ENCODE assay signal across 14 cellular contexts in genomic region chr4:86942185-86942666, GRCh38. TPM values are rescaled to one million over a fixed set of nuclear protein-coding genes. Genes with fewer than 3 reads are reported as not detected.
DNase-seq lines count a peak whose midpoint lies in the region; ATAC-seq, FAIRE-seq and TF ChIP-seq lines count a peak whose summit lies in the region.
"Had no signal": no experiment of that assay in that cellular context is flagged by ENCODE, and none has a peak within 500 bp of the region (broad histone marks: within the 10 kb centered on the region; RNA-seq: fewer than 3 reads in every experiment).

No MANE protein-coding gene starts in this region.

- in situ Hi-C loops in IMR-90 (cut with MboI; ENCODE audit: low sequenced_read_pairs), result loop anchor here (5.0 kb wide), 1 partner anchor 65 kb away; no protein-coding TSS in a partner anchor

- H3K4me3 ChIP-seq in IMR-90 (ENCODE audit: insufficient read depth, low read depth, low read length) (no peak overlapping the region), astrocyte (ENCODE audit: insufficient read depth, low read depth, low read length) (no peak overlapping the region), liver (ENCODE audit: low read depth in 1 of 3, low read length in 3 of 3) (no peak overlapping the region)

- H2BK5ac ChIP-seq in IMR-90 (ENCODE audit: low read depth, low read length, poor library complexity, severe bottlenecking), result no peak overlapping the region

- no peak overlapping the region for H2AK5ac ChIP-seq in IMR-90 (ENCODE audit: low read depth, low read length)

- H2BK15ac ChIP-seq in IMR-90 (ENCODE audit: low read depth, low read length), result peak overlapping the region; percentile 27; the same call in 1 of the 3 replicates

- TF ChIP-seq RAD21 in IMR-90 (IDR thresholded peaks at IDR 0.05; ENCODE audit: low read length) (no peak), liver (IDR thresholded peaks at IDR 0.05) (no peak)

- WGBS in IMR-90 (ENCODE audit: extremely low coverage in 2 of 2, insufficient read length in 1 of 2), 2 experiments, result no CpG with 5 or more reads among the region's 1 CpG
- 40% methylated on average over 1 of the region's 1 CpG for WGBS in liver

- H3K9me3 Mint-ChIP-seq in astrocyte (ENCODE audit: unreplicated experiment), result no peaks in the 10 kb centered on the region
- H3K9me3 Mint-ChIP-seq in progenitor cell of endocrine pancreas (ENCODE audit: low read depth), result no peaks in the 10 kb centered on the region
- H3K9me3 Mint-ChIP-seq: stimulated activated naive CD8-positive, alpha-beta T cell treated with anti-CD3 and anti-CD28 coated beads, Interleukin-15, Interleukin-2, amounts not matched to agents 100 ng/mL and 50 ng/mL, for 24 hours had no signal

- POLR2A ChIA-PET in IMR-90 (lab: Charles Lee; ENCODE audit: unreplicated experiment), result no interaction called here

- dilution Hi-C loops in IMR-90 (cut with HindIII; ENCODE audit: low sequenced_read_pairs, unreplicated experiment), result no loop called here

- peak overlapping the region; percentile 73; the same call in 1 of the 2 replicates for H3K18ac ChIP-seq in IMR-90 (ENCODE audit: low read depth, low read length)

- H3K27me3 ChIP-seq in IMR-90 (ENCODE audit: control insufficient read depth, insufficient read depth, low read length) (no peaks in the 10 kb centered on the region), astrocyte (ENCODE audit: insufficient read depth, low read length) (no peaks in the 10 kb centered on the region), liver (ENCODE audit: control insufficient read depth in 4 of 4, insufficient read depth in 4 of 4, low read length in 3 of 4) (no peaks in the 10 kb centered on the region)
- H3K27me3 ChIP-seq: BE2C had no signal

- H3K9ac ChIP-seq in IMR-90 (ENCODE audit: low read depth, low read length) (no peak overlapping the region), astrocyte (ENCODE audit: low read length) (no peak overlapping the region), liver (ENCODE audit: low read depth in 1 of 2, low read length in 2 of 2) (peak overlapping the region in 1 of 2 donors; percentile 27)

- H4K8ac ChIP-seq in IMR-90 (ENCODE audit: low read depth in 2 of 2, low read length in 2 of 2), result peak overlapping the region in 1 of 2 experiments; percentile 52; a peak in 1 of 4 replicates

- H3K14ac ChIP-seq in IMR-90 (replicated peaks; ENCODE audit: low read depth, low read length), result 0 out of 2 replicates have a peak overlapping the region, but pooled peaks have one; percentile 43

- H3K36me3 Mint-ChIP-seq in astrocyte (ENCODE audit: low read depth, unreplicated experiment), result no peaks in the 10 kb centered on the region
- no peaks in the 10 kb centered on the region for H3K36me3 Mint-ChIP-seq in progenitor cell of endocrine pancreas (ENCODE audit: insufficient read depth)

- H3K23ac ChIP-seq in IMR-90 (ENCODE audit: low read depth, low read length), result no peak overlapping the region

- H4K91ac ChIP-seq in IMR-90 (ENCODE audit: insufficient read depth, low read depth, low read length), result no peak overlapping the region; the same call in 1 of the 2 replicates

- H3K36me3 ChIP-seq in IMR-90 (ENCODE audit: control insufficient read depth, insufficient read depth, low read length) (no peaks in the 10 kb centered on the region), astrocyte (ENCODE audit: insufficient read depth, low read length) (no peaks in the 10 kb centered on the region), liver (ENCODE audit: control insufficient read depth in 4 of 4, insufficient read depth in 3 of 4, low read depth in 1 of 4, low read length in 3 of 4) (no peaks in the 10 kb centered on the region)
- H3K36me3 ChIP-seq: BE2C had no signal

- no peak overlapping the region for H3K56ac ChIP-seq in IMR-90 (ENCODE audit: extremely low read depth, insufficient read depth, low read length)

- H3K27me3 Mint-ChIP-seq in astrocyte (ENCODE audit: low read depth, unreplicated experiment), result no peaks in the 10 kb centered on the region
- H3K27me3 Mint-ChIP-seq in progenitor cell of endocrine pancreas, result no peaks in the 10 kb centered on the region
- H3K27me3 Mint-ChIP-seq: stimulated activated naive CD8-positive, alpha-beta T cell treated with anti-CD3 and anti-CD28 coated beads, Interleukin-15, Interleukin-2, amounts not matched to agents 100 ng/mL and 50 ng/mL, for 24 hours had no signal

- H4K20me1 ChIP-seq in IMR-90 (ENCODE audit: insufficient read depth, low read length) (peaks cover 18% of the 10 kb centered on the region; the same call in 1 of the 2 replicates), astrocyte (ENCODE audit: insufficient read depth, low read length) (peaks cover 20% of the 10 kb centered on the region)

- H3K27ac ChIP-seq in IMR-90 (ENCODE audit: insufficient read depth, low read length) (no peak overlapping the region), astrocyte (ENCODE audit: low read depth, low read length) (no peak overlapping the region), liver (ENCODE audit: low read depth in 1 of 2, low read length in 2 of 2) (peak overlapping the region; percentile 49 to 63)

- CTCF ChIA-PET in IMR-90 (lab: Yijun Ruan, JAX), result interaction anchor here (0.9 kb wide), 1 partner anchor 20 kb away, joined by 4 read pairs; no protein-coding TSS in a partner anchor

- 0 out of 2 replicates have a peak overlapping the region, but pooled peaks have one; percentile 15 for H2BK20ac ChIP-seq in IMR-90 (ENCODE audit: low read depth, low read length)

- no peak overlapping the region for H2BK120ac ChIP-seq in IMR-90 (ENCODE audit: low read depth, low read length)

- H3K4me1 ChIP-seq in IMR-90 (ENCODE audit: control insufficient read depth, insufficient read depth, low read length) (peaks cover 26% of the 10 kb centered on the region), astrocyte (ENCODE audit: insufficient read depth, low read length) (peaks cover 14% of the 10 kb centered on the region), liver (ENCODE audit: control insufficient read depth in 4 of 4, insufficient read depth in 4 of 4, low read length in 3 of 4) (peaks cover 9 to 29% (median 25%) of the 10 kb centered on the region in 4 donors)

- peaks cover 23 to 82% of the 10 kb centered on the region in 2 experiments for H3K79me1 ChIP-seq in IMR-90 (ENCODE audit: low read depth in 1 of 2, low read length in 2 of 2)

- ATAC-seq in IMR-90 (ENCODE audit: low read depth), result peak; percentile 63
- ATAC-seq in GM19328 (IDR thresholded peaks at IDR 0.05; ENCODE audit: unreplicated experiment), result no peak

- H3K79me2 ChIP-seq in astrocyte (ENCODE audit: insufficient read depth, low read length), result peaks cover 8% of the 10 kb centered on the region

- H3K9me3 ChIP-seq in IMR-90 (ENCODE audit: control insufficient read depth, insufficient read depth, low read length), result no peaks in the 10 kb centered on the region
- H3K9me3 ChIP-seq in astrocyte (ENCODE audit: insufficient read depth, low read depth, low read length), result no peaks in the 10 kb centered on the region
- no peaks in the 10 kb centered on the region for H3K9me3 ChIP-seq in liver (ENCODE audit: control insufficient read depth in 4 of 4, low read length in 3 of 4)
- H3K9me3 ChIP-seq: BE2C had no signal

- H3K4me1 Mint-ChIP-seq in astrocyte (ENCODE audit: low read depth, unreplicated experiment), result peaks cover 27% of the 10 kb centered on the region
- peaks cover 29% of the 10 kb centered on the region for H3K4me1 Mint-ChIP-seq in progenitor cell of endocrine pancreas (ENCODE audit: low read depth)

- peak overlapping the region; percentile 42; the same call in 1 of the 2 replicates for H3K4ac ChIP-seq in IMR-90 (ENCODE audit: low read depth, low read length)

- H3K27ac Mint-ChIP-seq in astrocyte (ENCODE audit: unreplicated experiment) (no peak overlapping the region), progenitor cell of endocrine pancreas (no peak overlapping the region)

- DNase-seq in COLO829 (ENCODE audit: low spot score) (peak; percentile 67), IMR-90 (peak; percentile 85), astrocyte (ENCODE audit: low read depth) (peak; percentile 57), glomerular visceral epithelial cell (ENCODE audit: extremely low spot score) (no peak), progenitor cell of endocrine pancreas (ENCODE audit: low spot score, unreplicated experiment) (no peak)
- DNase-seq in stimulated activated CD4-positive, alpha-beta T cell treated with anti-CD3 and anti-CD28 coated beads, Interleukin-4, amount 100 ng/mL, for 1 hour, result no peak
- DNase-seq: activated T-cell treated with anti-CD3 and anti-CD28 coated beads for 4 hours; BE2C; midbrain; Right ventricle myocardium superior; stimulated activated CD4-positive, alpha-beta T cell treated with anti-CD3 and anti-CD28 coated beads, Interleukin-2, amount 100 ng/mL, for 24 hours had no signal

- H2AFZ ChIP-seq in IMR-90 (replicated peaks; ENCODE audit: low read length, poor library complexity) (no peak overlapping the region), astrocyte (ENCODE audit: low read depth, low read length) (no peak overlapping the region)

- BruUV-seq in IMR-90 (replicated peaks; lab: Mats Ljungman, UMichigan), result no TSS peak

- no peak overlapping the region; the same call in 1 of the 2 replicates for H4K5ac ChIP-seq in IMR-90 (ENCODE audit: low read depth, low read length)

- no peak overlapping the region for H2AK9ac ChIP-seq in IMR-90 (replicated peaks; ENCODE audit: low read depth, low read length, poor library complexity)

- TF ChIP-seq CTCF in IMR-90 (conservative IDR thresholded peaks at IDR 0.05; ENCODE audit: low read depth, low read length), result no peak
- no peak for TF ChIP-seq CTCF in astrocyte (IDR thresholded peaks at IDR 0.05; ENCODE audit: insufficient read depth, low read depth, low read length)
- TF ChIP-seq CTCF in liver (IDR thresholded peaks at IDR 0.05; ENCODE audit: low read depth, low read length, missing input control), result no peak
- no peak for TF ChIP-seq CTCF in progenitor cell of endocrine pancreas (IDR thresholded peaks at IDR 0.05; ENCODE audit: unreplicated experiment)

- intact Hi-C loops in IMR-90 (cut with micrococcal nuclease), result loop anchor here (5.0 kb wide), 1 partner anchor 175 kb away; no protein-coding TSS in a partner anchor

- H3K4me2 ChIP-seq in IMR-90 (ENCODE audit: low read depth, low read length) (peak overlapping the region; percentile 62; the same call in 1 of the 2 replicates), astrocyte (ENCODE audit: low read length) (peak overlapping the region; percentile 5)

- TF ChIP-seq POLR2A in IMR-90 (IDR thresholded peaks at IDR 0.05; ENCODE audit: low read depth, low read length), result no peak

- no peak overlapping the region for H3K4me3 Mint-ChIP-seq in astrocyte (ENCODE audit: unreplicated experiment)
- H3K4me3 Mint-ChIP-seq in progenitor cell of endocrine pancreas (ENCODE audit: low read depth), result no peak overlapping the region
- H3K4me3 Mint-ChIP-seq: stimulated activated naive CD8-positive, alpha-beta T cell treated with anti-CD3 and anti-CD28 coated beads, Interleukin-15, Interleukin-2, amounts not matched to agents 100 ng/mL and 50 ng/mL, for 24 hours had no signal

- FAIRE-seq in astrocyte (lab: Jason Lieb, UNC), result no peak

- H3K9me1 ChIP-seq in IMR-90 (ENCODE audit: insufficient read depth, low read length), result peaks cover 8% of the 10 kb centered on the region

RNA-seq across cellular contexts. Expression of gene AFF1, which starts 7.4 kb away (rescaled TPM):
- 7.0 and 10.8 TPM in 2 replicates for total RNA-seq in IMR-90 (2012; rRNA removed)
- polyA plus RNA-seq in IMR-90 (2012; rRNA removed), result 9.6 and 11.4 TPM in 2 replicates
- 1.8 and 3.5 TPM in 2 replicates for polyA plus RNA-seq in IMR-90 (2012; cell fraction: cytosol; rRNA removed)
- 6.8 and 17.8 TPM in 2 replicates for polyA plus RNA-seq in IMR-90 (2012; cell fraction: nucleus; rRNA removed; ENCODE audit: low replicate concordance)
- 55.3 and 58.2 TPM in 2 replicates for total RNA-seq in astrocyte
- total RNA-seq in liver, result 10 to 100 TPM; 24.3 to 42.8 TPM
- 10 to 100 TPM in 1 of 2 donors, 1 to 10 TPM in 1; 7.2 to 18.6 TPM for polyA plus RNA-seq in liver
- total RNA-seq in progenitor cell of endocrine pancreas, result 86.0 and 89.3 TPM in 2 replicates

RNA-seq across cellular contexts. Expression of gene C4orf36, which starts 50.0 kb away (rescaled TPM):
- total RNA-seq in IMR-90 (2012; rRNA removed), result 0.18 and 0.28 TPM in 2 replicates
- 0.29 and 0.41 TPM in 2 replicates for polyA plus RNA-seq in IMR-90 (2012; rRNA removed)
- polyA plus RNA-seq in IMR-90 (2012; cell fraction: cytosol; rRNA removed), result 0.76 TPM in 1 of 2 replicates, not detected in the other
- polyA plus RNA-seq in IMR-90 (2012; cell fraction: nucleus; rRNA removed; ENCODE audit: low replicate concordance), result 0.08 and 0.53 TPM in 2 replicates
- total RNA-seq in astrocyte, result not detected in 2 replicates
- total RNA-seq in liver, result not detected
- under 1 TPM in 1 of 2 donors, not detected in 1; 0.09 TPM for polyA plus RNA-seq in liver
- 2.0 TPM in 2 replicates for total RNA-seq in progenitor cell of endocrine pancreas

Comparison
In these comparisons a context has a peak if more than half of its experiments do, and no peak if none do; other contexts are left out.
1. DNase-seq: peak in COLO829 (single experiment), IMR-90 (single experiment) and astrocyte (single experiment); none in glomerular visceral epithelial cell (single experiment), progenitor cell of endocrine pancreas (single experiment) and stimulated activated CD4-positive, alpha-beta T cell treated with anti-CD3 and anti-CD28 coated beads, Interleukin-4, amount 100 ng/mL, for 1 hour (single experiment).
2. H3K27ac ChIP-seq: peak in liver (2 of 2); none in IMR-90 (single experiment) and astrocyte (single experiment).